ENCODE assay signal across 37 cellular contexts in genomic region chr1:203577874-203578464, GRCh38.
"Had no signal": no experiment of that assay in that cellular context is flagged by ENCODE, and none has a peak within 500 bp of the region (broad histone marks: within the 10 kb centered on the region; RNA-seq: fewer than 3 reads in every experiment).

No MANE protein-coding gene starts in this region.

- H3K9me3 ChIP-seq: ascending aorta, breast epithelium, esophagus muscularis mucosa, gastrocnemius medialis, heart left ventricle had no signal

- H3K27me3 Mint-ChIP-seq: activated CD4-positive, alpha-beta memory T cell treated with anti-CD3 and anti-CD28 coated beads for 36 hours; activated CD4-positive, alpha-beta T cell treated with anti-CD3 and anti-CD28 coated beads for 36 hours had no signal

- H3K4me3 ChIP-seq: ascending aorta, breast epithelium, coronary artery, dorsolateral prefrontal cortex, esophagus muscularis mucosa, gastrocnemius medialis, heart left ventricle had no signal

- H3K4me1 Mint-ChIP-seq: activated CD4-positive, alpha-beta T cell treated with anti-CD3 and anti-CD28 coated beads for 36 hours; activated CD4-positive, alpha-beta T cell treated with anti-CD3 and anti-CD28 coated beads, Interleukin-2, amount 10 ng/mL, durations not matched to agents 24 days and 14 days; activated CD8-positive, alpha-beta memory T cell treated with anti-CD3 and anti-CD28 coated beads, Interleukin-2, amount 10 ng/mL, durations not matched to agents 7 days and 5 days; activated naive CD4-positive, alpha-beta T cell treated with anti-CD3 and anti-CD28 coated beads, Interleukin-2, amount 10 ng/mL, durations not matched to agents 7 days and 5 days; central memory CD8-positive, alpha-beta T cell; endodermal cell had no signal

- DNase-seq: activated CD4-positive, alpha-beta memory T cell treated with anti-CD3 and anti-CD28 coated beads for 36 hours; activated CD4-positive, alpha-beta T cell treated with anti-CD3 and anti-CD28 coated beads for 36 hours; activated CD4-positive, alpha-beta T cell treated with anti-CD3 and anti-CD28 coated beads, Interleukin-2, amount 10 ng/mL, durations not matched to agents 24 days and 14 days; activated CD4-positive, CD25-positive, alpha-beta regulatory T cell; activated CD4-positive, CD25-positive, alpha-beta regulatory T cell treated with anti-CD3 and anti-CD28 coated beads, Interleukin-2, amount 50 U/mL, for 72 hours; activated CD8-positive, alpha-beta memory T cell treated with anti-CD3 and anti-CD28 coated beads, Interleukin-2, amount 10 ng/mL, durations not matched to agents 7 days and 5 days; activated CD8-positive, alpha-beta memory T cell treated with anti-CD3 and anti-CD28 coated beads, Interleukin-2, amount 50 U/mL, for 4 hours; activated CD8-positive, alpha-beta T cell treated with anti-CD3 and anti-CD28 coated beads, Interleukin-2, amount 10 ng/mL, durations not matched to agents 7 days and 5 days; activated effector memory CD4-positive, alpha-beta T cell treated with anti-CD3 and anti-CD28 coated beads, Interleukin-2, amount 50 U/mL, for 16 hours; activated naive CD4-positive, alpha-beta T cell; activated naive CD4-positive, alpha-beta T cell treated with anti-CD3 and anti-CD28 coated beads, Interleukin-2, amount 10 ng/mL, durations not matched to agents 7 days and 5 days; activated naive CD8-positive, alpha-beta T cell treated with anti-CD3 and anti-CD28 coated beads, Interleukin-2, amount 10 ng/mL, durations not matched to agents 7 days and 5 days; activated T-cell treated with anti-CD3 and anti-CD28 coated beads, Interleukin-2, amount 50 U/mL, for 1 hour; activated T-cell treated with anti-CD3 and anti-CD28 coated beads, Interleukin-2, amount 50 U/mL, for 48 hours; dorsolateral prefrontal cortex; effector memory CD4-positive, alpha-beta T cell; endodermal cell; erythroblast; foreskin keratinocyte; gastrocnemius medialis; glutamatergic neuron; heart left ventricle; T-helper 1 cell; T-helper 17 cell; T1000; WERI-Rb-1 had no signal

- H3K36me3 Mint-ChIP-seq: activated CD4-positive, alpha-beta memory T cell treated with anti-CD3 and anti-CD28 coated beads for 36 hours; activated CD8-positive, alpha-beta memory T cell treated with anti-CD3 and anti-CD28 coated beads, Interleukin-2, amount 10 ng/mL, durations not matched to agents 7 days and 5 days; activated naive CD4-positive, alpha-beta T cell treated with anti-CD3 and anti-CD28 coated beads, Interleukin-2, amount 10 ng/mL, durations not matched to agents 7 days and 5 days; activated naive CD4-positive, alpha-beta T cell treated with anti-CD3 and anti-CD28 coated beads, Interleukin-2, amount 50 U/mL, for 72 hours; activated naive CD8-positive, alpha-beta T cell treated with anti-CD3 and anti-CD28 coated beads, Interleukin-2, amount 10 ng/mL, durations not matched to agents 7 days and 5 days; brain had no signal

- ATAC-seq: activated CD4-positive, alpha-beta T cell treated with anti-CD3 and anti-CD28 coated beads for 36 hours; activated CD8-positive, alpha-beta memory T cell treated with anti-CD3 and anti-CD28 coated beads, Interleukin-2, amount 10 ng/mL, durations not matched to agents 7 days and 5 days; activated CD8-positive, alpha-beta T cell treated with anti-CD3 and anti-CD28 coated beads, Interleukin-2, amount 10 ng/mL, durations not matched to agents 7 days and 5 days; activated naive CD4-positive, alpha-beta T cell treated with anti-CD3 and anti-CD28 coated beads, Interleukin-2, amount 50 U/mL, for 72 hours; foreskin keratinocyte; gastrocnemius medialis; heart left ventricle; T-helper 17 cell had no signal

- H3K9me3 Mint-ChIP-seq: activated CD4-positive, alpha-beta memory T cell treated with anti-CD3 and anti-CD28 coated beads for 36 hours; activated CD4-positive, alpha-beta T cell treated with anti-CD3 and anti-CD28 coated beads, Interleukin-2, amount 10 ng/mL, durations not matched to agents 24 days and 14 days; activated naive CD4-positive, alpha-beta T cell treated with anti-CD3 and anti-CD28 coated beads, Interleukin-2, amount 10 ng/mL, durations not matched to agents 7 days and 5 days; activated naive CD4-positive, alpha-beta T cell treated with anti-CD3 and anti-CD28 coated beads, Interleukin-2, amount 50 U/mL, for 72 hours; activated naive CD8-positive, alpha-beta T cell treated with anti-CD3 and anti-CD28 coated beads, Interleukin-2, amount 10 ng/mL, durations not matched to agents 7 days and 5 days; activated T-helper 1 cell treated with anti-CD3 and anti-CD28 coated beads, Interleukin-12 subunit alpha, Interleukin-12 subunit beta, Interleukin-2, Interleukin-4 antibody, amounts not matched to agents 30 ng/mL and 10 ng/mL and 1 ng/mL, durations not matched to agents 14 hours and 24 hours and 36 hours; activated T-helper 2 cell treated with anti-CD3 and anti-CD28 coated beads, Interferon-gamma antibody, Interleukin-2, Interleukin-4, amounts not matched to agents 10 μg/mL and 5 μg/mL and 100 μg/mL, durations not matched to agents 14 hours and 24 hours and 36 hours; brain; central memory CD8-positive, alpha-beta T cell; dendritic cell treated with granulocyte-macrophage colony-stimulating factor and Interleukin-4, amounts not matched to agents 40 ng/mL and 50 ng/mL, for 4 days; endodermal cell; T-helper 2 cell treated with Interferon-gamma antibody and Interleukin-4, amounts not matched to agents 5 μg/mL and 100 μg/mL, for 36 hours had no signal

- H3K27ac Mint-ChIP-seq: activated CD4-positive, alpha-beta memory T cell treated with anti-CD3 and anti-CD28 coated beads for 36 hours; activated CD4-positive, alpha-beta T cell treated with anti-CD3 and anti-CD28 coated beads for 36 hours; activated CD4-positive, alpha-beta T cell treated with anti-CD3 and anti-CD28 coated beads, Interleukin-2, amount 10 ng/mL, durations not matched to agents 24 days and 14 days; activated CD8-positive, alpha-beta memory T cell treated with anti-CD3 and anti-CD28 coated beads, Interleukin-2, amount 10 ng/mL, durations not matched to agents 7 days and 5 days; activated CD8-positive, alpha-beta T cell treated with anti-CD3 and anti-CD28 coated beads, Interleukin-2, amount 10 ng/mL, durations not matched to agents 7 days and 5 days; activated naive CD4-positive, alpha-beta T cell treated with anti-CD3 and anti-CD28 coated beads, Interleukin-2, amount 10 ng/mL, durations not matched to agents 7 days and 5 days; activated naive CD4-positive, alpha-beta T cell treated with anti-CD3 and anti-CD28 coated beads, Interleukin-2, amount 50 U/mL, for 72 hours; activated naive CD8-positive, alpha-beta T cell treated with anti-CD3 and anti-CD28 coated beads, Interleukin-2, amount 10 ng/mL, durations not matched to agents 7 days and 5 days; activated T-helper 1 cell treated with anti-CD3 and anti-CD28 coated beads, Interleukin-12 subunit alpha, Interleukin-12 subunit beta, Interleukin-2, Interleukin-4 antibody, amounts not matched to agents 30 ng/mL and 10 ng/mL and 1 ng/mL, durations not matched to agents 14 hours and 24 hours and 36 hours; activated T-helper 2 cell treated with anti-CD3 and anti-CD28 coated beads, Interferon-gamma antibody, Interleukin-2, Interleukin-4, amounts not matched to agents 10 μg/mL and 5 μg/mL and 100 μg/mL, durations not matched to agents 14 hours and 24 hours and 36 hours; dendritic cell treated with granulocyte-macrophage colony-stimulating factor and Interleukin-4, amounts not matched to agents 40 ng/mL and 50 ng/mL, for 4 days; endodermal cell; T-helper 17 cell; T-helper 2 cell treated with Interferon-gamma antibody and Interleukin-4, amounts not matched to agents 5 μg/mL and 100 μg/mL, for 36 hours had no signal

- H3K36me3 ChIP-seq: ascending aorta, breast epithelium, esophagus muscularis mucosa, gastrocnemius medialis, heart left ventricle, WERI-Rb-1 had no signal

- H3K4me1 ChIP-seq: ascending aorta, breast epithelium, foreskin keratinocyte, gastrocnemius medialis had no signal

- H3K4me3 Mint-ChIP-seq: activated CD4-positive, alpha-beta memory T cell treated with anti-CD3 and anti-CD28 coated beads for 36 hours; activated CD4-positive, alpha-beta T cell treated with anti-CD3 and anti-CD28 coated beads for 36 hours; activated CD4-positive, alpha-beta T cell treated with anti-CD3 and anti-CD28 coated beads, Interleukin-2, amount 10 ng/mL, durations not matched to agents 24 days and 14 days; activated CD8-positive, alpha-beta memory T cell treated with anti-CD3 and anti-CD28 coated beads, Interleukin-2, amount 10 ng/mL, durations not matched to agents 7 days and 5 days; activated CD8-positive, alpha-beta T cell treated with anti-CD3 and anti-CD28 coated beads, Interleukin-2, amount 10 ng/mL, durations not matched to agents 7 days and 5 days; activated naive CD4-positive, alpha-beta T cell treated with anti-CD3 and anti-CD28 coated beads, Interleukin-2, amount 10 ng/mL, durations not matched to agents 7 days and 5 days; activated naive CD8-positive, alpha-beta T cell treated with anti-CD3 and anti-CD28 coated beads, Interleukin-2, amount 10 ng/mL, durations not matched to agents 7 days and 5 days; activated T-helper 1 cell treated with anti-CD3 and anti-CD28 coated beads, Interleukin-12 subunit alpha, Interleukin-12 subunit beta, Interleukin-2, Interleukin-4 antibody, amounts not matched to agents 30 ng/mL and 10 ng/mL and 1 ng/mL, durations not matched to agents 14 hours and 24 hours and 36 hours; brain; central memory CD8-positive, alpha-beta T cell; dendritic cell treated with granulocyte-macrophage colony-stimulating factor and Interleukin-4, amounts not matched to agents 40 ng/mL and 50 ng/mL, for 4 days; endodermal cell; T-helper 17 cell; T-helper 2 cell treated with Interferon-gamma antibody and Interleukin-4, amounts not matched to agents 5 μg/mL and 100 μg/mL, for 36 hours had no signal

- H3K27ac ChIP-seq: ascending aorta, breast epithelium, coronary artery, dorsolateral prefrontal cortex, esophagus muscularis mucosa, foreskin keratinocyte, gastrocnemius medialis, heart left ventricle, WERI-Rb-1 had no signal

- H3K27me3 ChIP-seq: ascending aorta, breast epithelium, dorsolateral prefrontal cortex, esophagus muscularis mucosa, gastrocnemius medialis, heart left ventricle had no signal
